ENCODE assay signal across 17 cellular contexts in the genomic region with DNA sequence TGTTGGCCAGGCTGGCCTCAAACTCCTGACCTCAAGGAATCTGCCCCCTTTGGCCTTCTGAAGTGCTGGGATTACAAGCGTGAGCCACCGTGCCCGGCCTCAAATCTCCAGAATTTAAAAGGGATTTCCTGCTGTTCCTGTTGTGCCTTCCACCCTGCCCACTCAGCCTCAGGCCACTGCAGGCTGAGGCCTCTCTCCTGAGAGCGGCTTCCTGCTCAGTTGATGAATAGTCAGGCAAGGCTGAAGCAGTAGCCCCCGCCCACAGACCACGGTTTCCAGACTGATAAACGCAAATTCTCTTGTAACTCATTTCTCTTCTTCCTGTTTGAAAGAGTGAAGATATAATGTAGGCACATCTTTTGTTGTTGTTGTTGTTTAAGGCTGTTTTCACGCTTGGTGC.
DNase-seq lines count a peak whose midpoint lies in the region; ATAC-seq and TF ChIP-seq lines count a peak whose summit lies in the region.
"Had no signal": no experiment of that assay in that cellular context is flagged by ENCODE, and none has a peak within 500 bp of the region (broad histone marks: within the 10 kb centered on the region; RNA-seq: fewer than 3 reads in every experiment).

No MANE protein-coding gene starts in this region.

- H3K27ac ChIP-seq in mesodermal cell (ENCODE audit: low read depth, low read length, severe bottlenecking): peak overlapping the region; percentile 58
- H3K27ac ChIP-seq: adrenal gland, sigmoid colon had no signal

- H3K4me1 ChIP-seq in mesodermal cell (ENCODE audit: control insufficient read depth, insufficient read depth, low read length, poor library complexity, severe bottlenecking): no peaks in the 10 kb centered on the region
- H3K4me1 ChIP-seq: adrenal gland, sigmoid colon had no signal

- WGBS in mesodermal cell (ENCODE audit: insufficient coverage in 2 of 2), 2 experiments: 48 to 70% methylated on average over 4 to 7 of the region's 8 CpGs
- WGBS in lower leg skin, 2 donors: 40 to 47% methylated on average over 8 of the region's 8 CpGs

- H3K36me3 ChIP-seq in mesodermal cell (ENCODE audit: control insufficient read depth, insufficient read depth, low read length): no peaks in the 10 kb centered on the region
- H3K36me3 ChIP-seq: adrenal gland, sigmoid colon had no signal

- H3K4me3 ChIP-seq in mesodermal cell (ENCODE audit: extremely low read depth, insufficient read depth, low read length, poor library complexity, severe bottlenecking) (no peak overlapping the region), lower leg skin (ENCODE audit: low read depth, poor library complexity, severe bottlenecking) (no peak overlapping the region)
- H3K4me3 ChIP-seq: adrenal gland, sigmoid colon had no signal

- intact Hi-C loops in lower leg skin (cut with DNase I; ENCODE audit: low total_unique reads): no loop called here

- DNase-seq in CMK (ENCODE audit: low read depth) (peak; percentile 11), UCSD-AML1 (lab: John Stamatoyannopoulos, UW; ENCODE audit: unreplicated experiment) (peak; percentile 11), HPDE6-E6E7 (ENCODE audit: extremely low spot score) (no peak), amygdala (lab: John Stamatoyannopoulos, UW) (no peak), lower leg skin (ENCODE audit: low spot score in 2 of 2) (no peak)
- DNase-seq: activated CD4-positive, CD25-positive, alpha-beta regulatory T cell; CD8-positive, alpha-beta memory T cell; central memory CD4-positive, alpha-beta T cell; DMS79 treated with DMSO at 0.1 percent for 48 hours; effector memory CD4-positive, alpha-beta T cell; midbrain; NCI-H187; sigmoid colon had no signal

- ATAC-seq in HG02759 (IDR thresholded peaks at IDR 0.05; ENCODE audit: unreplicated experiment): peak; percentile 17
- ATAC-seq in HG02840 (IDR thresholded peaks at IDR 0.05; ENCODE audit: low FRiP score, unreplicated experiment): no peak

- TF ChIP-seq POLR2A in lower leg skin (IDR thresholded peaks at IDR 0.05): no peak

- no peaks in the 10 kb centered on the region for H3K9me3 ChIP-seq in mesodermal cell (ENCODE audit: control insufficient read depth, low read length)
- H3K9me3 ChIP-seq: adrenal gland, sigmoid colon had no signal

- TF ChIP-seq CTCF in lower leg skin (IDR thresholded peaks at IDR 0.05): no peak

Comparison
In these comparisons a context has a peak if more than half of its experiments do, and no peak if none do; other contexts are left out.
1. DNase-seq: peak in CMK (single experiment) and UCSD-AML1 (single experiment); none in HPDE6-E6E7 (single experiment), amygdala (0 of 56) and lower leg skin (0 of 2).